Comparison of ENCODE assay signal across 1 cellular context in genomic region chr2:233353101-233353768, GRCh38.
TF ChIP-seq lines count a peak whose summit lies in the region.

No MANE protein-coding gene starts in this region.

TF ChIP-seq in GM12878, 131 proteins besides CTCF, POLR2A, EP300 and RAD21 (continued from another document):
- TF ChIP-seq, protein P1, sequence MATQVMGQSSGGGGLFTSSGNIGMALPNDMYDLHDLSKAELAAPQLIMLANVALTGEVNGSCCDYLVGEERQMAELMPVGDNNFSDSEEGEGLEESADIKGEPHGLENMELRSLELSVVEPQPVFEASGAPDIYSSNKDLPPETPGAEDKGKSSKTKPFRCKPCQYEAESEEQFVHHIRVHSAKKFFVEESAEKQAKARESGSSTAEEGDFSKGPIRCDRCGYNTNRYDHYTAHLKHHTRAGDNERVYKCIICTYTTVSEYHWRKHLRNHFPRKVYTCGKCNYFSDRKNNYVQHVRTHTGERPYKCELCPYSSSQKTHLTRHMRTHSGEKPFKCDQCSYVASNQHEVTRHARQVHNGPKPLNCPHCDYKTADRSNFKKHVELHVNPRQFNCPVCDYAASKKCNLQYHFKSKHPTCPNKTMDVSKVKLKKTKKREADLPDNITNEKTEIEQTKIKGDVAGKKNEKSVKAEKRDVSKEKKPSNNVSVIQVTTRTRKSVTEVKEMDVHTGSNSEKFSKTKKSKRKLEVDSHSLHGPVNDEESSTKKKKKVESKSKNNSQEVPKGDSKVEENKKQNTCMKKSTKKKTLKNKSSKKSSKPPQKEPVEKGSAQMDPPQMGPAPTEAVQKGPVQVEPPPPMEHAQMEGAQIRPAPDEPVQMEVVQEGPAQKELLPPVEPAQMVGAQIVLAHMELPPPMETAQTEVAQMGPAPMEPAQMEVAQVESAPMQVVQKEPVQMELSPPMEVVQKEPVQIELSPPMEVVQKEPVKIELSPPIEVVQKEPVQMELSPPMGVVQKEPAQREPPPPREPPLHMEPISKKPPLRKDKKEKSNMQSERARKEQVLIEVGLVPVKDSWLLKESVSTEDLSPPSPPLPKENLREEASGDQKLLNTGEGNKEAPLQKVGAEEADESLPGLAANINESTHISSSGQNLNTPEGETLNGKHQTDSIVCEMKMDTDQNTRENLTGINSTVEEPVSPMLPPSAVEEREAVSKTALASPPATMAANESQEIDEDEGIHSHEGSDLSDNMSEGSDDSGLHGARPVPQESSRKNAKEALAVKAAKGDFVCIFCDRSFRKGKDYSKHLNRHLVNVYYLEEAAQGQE (IDR thresholded peaks at IDR 0.05; ENCODE audit: low read depth, low read length), result no peak
- TF ChIP-seq POLR2AphosphoS5 (IDR thresholded peaks at IDR 0.05; ENCODE audit: low read length), result no peak
